9 cellular contexts compared by ENCODE assay signal in genomic region chr3:100087203-100087602, GRCh38. TPM values are rescaled to one million over a fixed set of nuclear protein-coding genes. Genes with fewer than 3 reads are reported as not detected.
DNase-seq lines count a peak whose midpoint lies in the region; ATAC-seq and TF ChIP-seq lines count a peak whose summit lies in the region.
"Had no signal": no experiment of that assay in that cellular context is flagged by ENCODE, and none has a peak within 500 bp of the region (broad histone marks: within the 10 kb centered on the region; RNA-seq: fewer than 3 reads in every experiment).

No MANE protein-coding gene starts in this region.

- no peak overlapping the region for H3K27ac Mint-ChIP-seq in activated CD4-positive, alpha-beta memory T cell treated with anti-CD3 and anti-CD28 coated beads, Interleukin-2, amount 10 ng/mL, durations not matched to agents 7 days and 5 days
- peak overlapping the region; percentile 69 for H3K27ac Mint-ChIP-seq in osteocyte (ENCODE audit: unreplicated experiment)

- TF ChIP-seq CTCF in osteocyte (IDR thresholded peaks at IDR 0.05): no peak

- ATAC-seq in GM19043 (IDR thresholded peaks at IDR 0.05; ENCODE audit: low read depth, unreplicated experiment): peak; percentile 89
- ATAC-seq in HG02884 (IDR thresholded peaks at IDR 0.05; ENCODE audit: unreplicated experiment): peak; percentile 89
- ATAC-seq: Panc1 had no signal

- H3K36me3 Mint-ChIP-seq in activated CD4-positive, alpha-beta memory T cell treated with anti-CD3 and anti-CD28 coated beads, Interleukin-2, amount 10 ng/mL, durations not matched to agents 7 days and 5 days (ENCODE audit: low read depth): peaks cover 21% of the 10 kb centered on the region
- peaks cover 1% of the 10 kb centered on the region for H3K36me3 Mint-ChIP-seq in osteocyte (ENCODE audit: unreplicated experiment)

- no peaks in the 10 kb centered on the region for H3K9me3 Mint-ChIP-seq in activated CD4-positive, alpha-beta memory T cell treated with anti-CD3 and anti-CD28 coated beads, Interleukin-2, amount 10 ng/mL, durations not matched to agents 7 days and 5 days
- H3K9me3 Mint-ChIP-seq in osteocyte (ENCODE audit: unreplicated experiment): no peaks in the 10 kb centered on the region

- DNase-seq in activated CD4-positive, alpha-beta memory T cell treated with anti-CD3 and anti-CD28 coated beads, Interleukin-2, amount 10 ng/mL, durations not matched to agents 7 days and 5 days: no peak
- DNase-seq in osteocyte (ENCODE audit: extremely low spot score, unreplicated experiment): no peak
- DNase-seq in erythroblast (lab: John Stamatoyannopoulos, UW): no peak
- no peak for DNase-seq in cardiac septum (ENCODE audit: low spot score)
- no peak for DNase-seq in DMS 273 (lab: John Stamatoyannopoulos, UW; ENCODE audit: unreplicated experiment)
- DNase-seq in stimulated activated naive CD4-positive, alpha-beta T cell (lab: John Stamatoyannopoulos, UW): no peak

- H3K4me1 Mint-ChIP-seq in activated CD4-positive, alpha-beta memory T cell treated with anti-CD3 and anti-CD28 coated beads, Interleukin-2, amount 10 ng/mL, durations not matched to agents 7 days and 5 days: peaks cover 50% of the 10 kb centered on the region
- H3K4me1 Mint-ChIP-seq in osteocyte (ENCODE audit: unreplicated experiment): peaks cover 67% of the 10 kb centered on the region

- H3K4me3 Mint-ChIP-seq in activated CD4-positive, alpha-beta memory T cell treated with anti-CD3 and anti-CD28 coated beads, Interleukin-2, amount 10 ng/mL, durations not matched to agents 7 days and 5 days: peak overlapping the region; percentile 11
- H3K4me3 Mint-ChIP-seq in osteocyte (ENCODE audit: unreplicated experiment): no peak overlapping the region

- intact Hi-C loops in cardiac septum (cut with DNase I): no loop called here

- CTCF ChIA-PET in activated CD4-positive, alpha-beta memory T cell treated with anti-CD3 and anti-CD28 coated beads, Interleukin-2, amount 10 ng/mL, durations not matched to agents 7 days and 5 days (lab: Charles Lee): interaction anchor here (5.0 to 6.2 kb wide), 2 partner anchors 18 to 255 kb away, joined by 26 to 40 read pairs; no protein-coding TSS in a partner anchor

- H3K27me3 Mint-ChIP-seq in activated CD4-positive, alpha-beta memory T cell treated with anti-CD3 and anti-CD28 coated beads, Interleukin-2, amount 10 ng/mL, durations not matched to agents 7 days and 5 days: peaks cover 4% of the 10 kb centered on the region
- H3K27me3 Mint-ChIP-seq in osteocyte (ENCODE audit: unreplicated experiment): no peaks in the 10 kb centered on the region

- POLR2A ChIA-PET in activated CD4-positive, alpha-beta memory T cell treated with anti-CD3 and anti-CD28 coated beads, Interleukin-2, amount 10 ng/mL, durations not matched to agents 7 days and 5 days (lab: Charles Lee): interaction anchor here (0.8 to 1.1 kb wide), 2 partner anchors 11 to 12 kb away, joined by 3 to 7 read pairs; no protein-coding TSS in a partner anchor

- no peak for TF ChIP-seq POLR2A in erythroblast (IDR thresholded peaks at IDR 0.05; ENCODE audit: low read length)

RNA-seq across cellular contexts. Expression of gene FILIP1L, which starts 27.1 kb away (rescaled TPM):
- total RNA-seq in activated CD4-positive, alpha-beta memory T cell treated with anti-CD3 and anti-CD28 coated beads, Interleukin-2, amount 10 ng/mL, durations not matched to agents 7 days and 5 days: 1 to 10 TPM; 1.9 to 2.0 TPM
- total RNA-seq in osteocyte (47.0 and 49.3 TPM in 2 replicates), cardiac septum (120 TPM)

Comparison
In these comparisons a context has a peak if more than half of its experiments do, and no peak if none do; other contexts are left out.
1. RNA of gene FILIP1L, which starts 27.1 kb away (total RNA-seq): 120 TPM in cardiac septum (single experiment) and 47.0 to 49.3 TPM in osteocyte; 1.9 to 2.0 TPM in activated CD4-positive, alpha-beta memory T cell treated with anti-CD3 and anti-CD28 coated beads, Interleukin-2, amount 10 ng/mL, durations not matched to agents 7 days and 5 days; every median in the first group is over 10 times any median in the second.